ENCODE assay signal across 9 cellular contexts in genomic region chr9:33815781-33816180, GRCh38. TPM values are rescaled to one million over a fixed set of nuclear protein-coding genes. Genes with fewer than 3 reads are reported as not detected.
DNase-seq lines count a peak whose midpoint lies in the region; ATAC-seq, FAIRE-seq and TF ChIP-seq lines count a peak whose summit lies in the region.
"Had no signal": no experiment of that assay in that cellular context is flagged by ENCODE, and none has a peak within 500 bp of the region (broad histone marks: within the 10 kb centered on the region; RNA-seq: fewer than 3 reads in every experiment).

No MANE protein-coding gene starts in this region.

- H4K20me1 ChIP-seq in SK-N-SH (ENCODE audit: insufficient read depth) (peaks cover 25% of the 10 kb centered on the region), HepG2 (ENCODE audit: insufficient read depth, low read length) (peaks cover 22% of the 10 kb centered on the region)

- TF ChIP-seq CTCF in SK-N-SH (IDR thresholded peaks at IDR 0.05) (no peak), HepG2 (CRISPR knock-in tag; IDR thresholded peaks at IDR 0.05) (no peak)

- TF ChIP-seq POLR2A in HepG2 (IDR thresholded peaks at IDR 0.05; ENCODE audit: insufficient read depth in 1 of 2, low read depth in 2 of 2, low read length in 2 of 2), result no peak

- H3K4me3 ChIP-seq in SK-N-SH (ENCODE audit: low read depth in 2 of 2, low read length in 1 of 2), result no peak overlapping the region
- H3K4me3 ChIP-seq in HepG2 (replicated peaks in 1 of 3; ENCODE audit: insufficient read depth in 1 of 3, low read depth in 2 of 3, low read length in 3 of 3), result peak overlapping the region in 2 of 3 experiments; percentile 69 to 93; a peak in 3 of 6 replicates

- peak overlapping the region; percentile 89 for H3K27ac Mint-ChIP-seq in activated T-helper 2 cell treated with anti-CD3 and anti-CD28 coated beads, Interferon-gamma antibody, Interleukin-2, Interleukin-4, amounts not matched to agents 10 μg/mL and 5 μg/mL and 100 μg/mL, durations not matched to agents 14 hours and 24 hours and 36 hours

- TF ChIP-seq EP300 in SK-N-SH (IDR thresholded peaks at IDR 0.05; ENCODE audit: borderline replicate concordance in 1 of 2, low read depth in 1 of 2, low read length in 1 of 2), result no peak
- TF ChIP-seq EP300 in HepG2 (IDR thresholded peaks at IDR 0.05; ENCODE audit: low read depth in 2 of 2, low read length in 2 of 2), result no peak
- no peak for TF ChIP-seq EP300 in HepG2 (CRISPR knock-in tag; IDR thresholded peaks at IDR 0.05; ENCODE audit: borderline replicate concordance)

- H3K9me3 ChIP-seq in SK-N-SH, result no peaks in the 10 kb centered on the region
- no peaks in the 10 kb centered on the region for H3K9me3 ChIP-seq in HepG2 (ENCODE audit: low read length)

- no peak overlapping the region for H3K4me2 ChIP-seq in SK-N-SH
- peak overlapping the region; percentile 88 for H3K4me2 ChIP-seq in HepG2 (ENCODE audit: low read depth, low read length)

- H3K27me3 Mint-ChIP-seq in activated T-helper 2 cell treated with anti-CD3 and anti-CD28 coated beads, Interferon-gamma antibody, Interleukin-2, Interleukin-4, amounts not matched to agents 10 μg/mL and 5 μg/mL and 100 μg/mL, durations not matched to agents 14 hours and 24 hours and 36 hours (ENCODE audit: low read depth), result peaks cover 2% of the 10 kb centered on the region

- H3K79me2 ChIP-seq in SK-N-SH (ENCODE audit: insufficient read depth), result peaks cover 35% of the 10 kb centered on the region
- H3K79me2 ChIP-seq in HepG2 (ENCODE audit: insufficient read depth, low read length), result peaks cover 34% of the 10 kb centered on the region

- peaks cover 37% of the 10 kb centered on the region for H3K4me1 Mint-ChIP-seq in activated T-helper 2 cell treated with anti-CD3 and anti-CD28 coated beads, Interferon-gamma antibody, Interleukin-2, Interleukin-4, amounts not matched to agents 10 μg/mL and 5 μg/mL and 100 μg/mL, durations not matched to agents 14 hours and 24 hours and 36 hours (ENCODE audit: low read depth)

- H3K9ac ChIP-seq in SK-N-SH, result no peak overlapping the region
- H3K9ac ChIP-seq in HepG2 (ENCODE audit: insufficient read depth, low read depth, low read length), result peak overlapping the region; percentile 92

- peaks cover 0 to 4% of the 10 kb centered on the region in 2 experiments for H3K36me3 ChIP-seq in SK-N-SH (replicated peaks in 1 of 2; ENCODE audit: control insufficient read depth in 1 of 2, insufficient read depth in 2 of 2, low read length in 1 of 2)
- H3K36me3 ChIP-seq in HepG2 (replicated peaks in 1 of 2; ENCODE audit: control insufficient read depth in 1 of 2, insufficient read depth in 2 of 2, low read length in 2 of 2), result no peaks in the 10 kb centered on the region

- no peak for FAIRE-seq in HepG2 (lab: Jason Lieb, UNC)
- FAIRE-seq: A204.1 had no signal

- DNase-seq in SK-N-SH, result no peak
- DNase-seq in activated T-helper 2 cell treated with anti-CD3 and anti-CD28 coated beads, Interferon-gamma antibody, Interleukin-2, Interleukin-4, amounts not matched to agents 10 μg/mL and 5 μg/mL and 100 μg/mL, durations not matched to agents 14 hours and 24 hours and 36 hours (ENCODE audit: low spot score), result no peak
- no peak for DNase-seq in HepG2 (ENCODE audit: low spot score)
- no peak for DNase-seq in substantia nigra (lab: John Stamatoyannopoulos, UW)
- DNase-seq in stimulated activated CD4-positive, alpha-beta T cell treated with anti-CD3 and anti-CD28 coated beads, Interleukin-15, amount 100 ng/mL, for 24 hours, result no peak
- no peak for DNase-seq in G401 (ENCODE audit: low spot score)

- no peaks in the 10 kb centered on the region for H3K27me3 ChIP-seq in SK-N-SH (ENCODE audit: insufficient read depth)
- no peaks in the 10 kb centered on the region; a peak in 1 of 5 replicates for H3K27me3 ChIP-seq in HepG2 (ENCODE audit: control insufficient read depth in 1 of 2, insufficient read depth in 2 of 2, low read length in 2 of 2)

- CTCF ChIA-PET in SK-N-SH (lab: Yijun Ruan, JAX) (interaction anchor here (0.6 to 6.6 kb wide), 11 partner anchors 14 to 258 kb away, joined by 3 to 57 read pairs (median 5); no protein-coding TSS in a partner anchor), HepG2 (lab: Yijun Ruan, JAX; ENCODE audit: low intra/inter-chr PET ratio, low total read pairs) (no interaction called here)

- 93% methylated on average over 7 of the region's 7 CpGs for WGBS in SK-N-SH (ENCODE audit: low lambda C conversion rate)
- 78% methylated on average over 7 of the region's 7 CpGs for WGBS in HepG2 (ENCODE audit: low lambda C conversion rate)

- H3K27ac ChIP-seq in SK-N-SH (ENCODE audit: low read depth in 2 of 2, low read length in 1 of 2), result peak overlapping the region; percentile 82 to 91; a peak in 2 of 4 replicates
- H3K27ac ChIP-seq in HepG2 (ENCODE audit: extremely low read length, insufficient read depth, low read length), result peak overlapping the region; percentile 93
- H3K27ac ChIP-seq in substantia nigra (ENCODE audit: low read depth, low read length, poor library complexity, severe bottlenecking), result peak overlapping the region; percentile 99

- ATAC-seq in SK-N-SH treated with all-trans-retinoic acid at 6 μM for 48 hours (no peak), HepG2 (no peak), HG03039 (IDR thresholded peaks at IDR 0.05; ENCODE audit: unreplicated experiment) (no peak)

- peak overlapping the region; percentile 81 for H3K4me3 Mint-ChIP-seq in activated T-helper 2 cell treated with anti-CD3 and anti-CD28 coated beads, Interferon-gamma antibody, Interleukin-2, Interleukin-4, amounts not matched to agents 10 μg/mL and 5 μg/mL and 100 μg/mL, durations not matched to agents 14 hours and 24 hours and 36 hours (ENCODE audit: low read depth)

- no peak overlapping the region for H2AFZ ChIP-seq in SK-N-SH (ENCODE audit: low read depth)
- no peak overlapping the region for H2AFZ ChIP-seq in HepG2 (ENCODE audit: low read length)

- POLR2A ChIA-PET in SK-N-SH (lab: Yijun Ruan, JAX) (no interaction called here), HepG2 (lab: Yijun Ruan, JAX) (interaction anchor here (0.6 to 1.5 kb wide), 4 partner anchors 8 to 618 kb away, joined by 3 to 4 read pairs (median 4); no protein-coding TSS in a partner anchor)

- TF ChIP-seq RAD21 in SK-N-SH (IDR thresholded peaks at IDR 0.05; ENCODE audit: low read length) (no peak), HepG2 (CRISPR knock-in tag; IDR thresholded peaks at IDR 0.05) (no peak)

- in situ Hi-C loops in HepG2 (cut with HindIII; ENCODE audit: extremely low pct_ligation_motif_present, low pct_unique_long_range_greater_than_20kb), result loop anchor here (5.0 kb wide), 1 partner anchor 37 kb away; no protein-coding TSS in a partner anchor
- in situ Hi-C loops in G401 (cut with HindIII; ENCODE audit: low sequenced_read_pairs), result no loop called here

- H3K9me3 Mint-ChIP-seq in activated T-helper 2 cell treated with anti-CD3 and anti-CD28 coated beads, Interferon-gamma antibody, Interleukin-2, Interleukin-4, amounts not matched to agents 10 μg/mL and 5 μg/mL and 100 μg/mL, durations not matched to agents 14 hours and 24 hours and 36 hours, result no peaks in the 10 kb centered on the region

- intact Hi-C loops in activated T-helper 2 cell treated with anti-CD3 and anti-CD28 coated beads, Interferon-gamma antibody, Interleukin-2, Interleukin-4, amounts not matched to agents 10 μg/mL and 5 μg/mL and 100 μg/mL, durations not matched to agents 14 hours and 24 hours and 36 hours (cut with micrococcal nuclease), result loop anchor here (1.0 kb wide), 1 partner anchor 234 kb away; no protein-coding TSS in a partner anchor
- intact Hi-C loops in HepG2 (cut with micrococcal nuclease; ENCODE audit: unreplicated experiment), result no loop called here

- H3K36me3 Mint-ChIP-seq in activated T-helper 2 cell treated with anti-CD3 and anti-CD28 coated beads, Interferon-gamma antibody, Interleukin-2, Interleukin-4, amounts not matched to agents 10 μg/mL and 5 μg/mL and 100 μg/mL, durations not matched to agents 14 hours and 24 hours and 36 hours (ENCODE audit: low read depth), result peaks cover 16% of the 10 kb centered on the region

- H3F3A ChIP-seq in SK-N-SH (replicated peaks; ENCODE audit: insufficient read depth), result peaks cover 36% of the 10 kb centered on the region

- H3K4me1 ChIP-seq in SK-N-SH (ENCODE audit: control insufficient read depth in 1 of 2, insufficient read depth in 2 of 2, low read depth in 1 of 2, low read length in 1 of 2), result peaks cover 7 to 16% of the 10 kb centered on the region in 2 experiments; a peak in 3 of 4 replicates
- H3K4me1 ChIP-seq in HepG2 (ENCODE audit: insufficient read depth, low read length), result peaks cover 50% of the 10 kb centered on the region

- no peaks in the 10 kb centered on the region for H3K9me2 ChIP-seq in SK-N-SH

- no TSS peak for BruUV-seq in HepG2 (replicated peaks; lab: Mats Ljungman, UMichigan)

RNA-seq across cellular contexts. Expression of gene UBE2R2, which starts 1.2 kb away (rescaled TPM):
- polyA plus RNA-seq in SK-N-SH (2012; rRNA removed) (16.4 and 19.7 TPM in 2 replicates), HepG2 (2011; rRNA removed) (17.2 and 20.9 TPM in 2 replicates)
- 28.0 and 32.2 TPM in 2 replicates for polyA plus RNA-seq in SK-N-SH (2012; cell fraction: cytosol; rRNA removed)
- polyA plus RNA-seq in SK-N-SH (2012; cell fraction: nucleus; rRNA removed), result 12.2 and 18.0 TPM in 2 replicates
- total RNA-seq in activated T-helper 2 cell treated with anti-CD3 and anti-CD28 coated beads, Interferon-gamma antibody, Interleukin-2, Interleukin-4, amounts not matched to agents 10 μg/mL and 5 μg/mL and 100 μg/mL, durations not matched to agents 14 hours and 24 hours and 36 hours, result 43.1 and 44.1 TPM in 2 replicates
- total RNA-seq in HepG2 (2016; rRNA removed; fragmentation: Illumina TruSeq; extraction: Trizol), result 14.8 and 19.5 TPM in 2 replicates
- total RNA-seq in HepG2 (2016; cell fraction: cytosol; rRNA removed; fragmentation: Illumina TruSeq; extraction: Trizol; ENCODE audit: low read depth), result 8.2 and 8.4 TPM in 2 replicates
- 14.3 and 18.8 TPM in 2 replicates for total RNA-seq in HepG2 (2016; cell fraction: insoluble cytoplasmic fraction; rRNA removed; fragmentation: Illumina TruSeq; extraction: Trizol)
- 23.3 and 24.0 TPM in 2 replicates for total RNA-seq in HepG2 (2016; cell fraction: membrane; rRNA removed; fragmentation: Illumina TruSeq; extraction: Trizol)
- 14.3 and 16.5 TPM in 2 replicates for total RNA-seq in HepG2 (2016; cell fraction: nucleus; rRNA removed; fragmentation: Illumina TruSeq; extraction: Trizol)
- 13.0 and 19.2 TPM in 2 replicates for polyA plus RNA-seq in HepG2 (2011; cell fraction: cytosol; rRNA removed)
- polyA plus RNA-seq in HepG2 (2011; cell fraction: nucleus; rRNA removed), result 9.8 and 12.5 TPM in 2 replicates
- polyA plus RNA-seq in HepG2 (2012), result 38.4 and 43.1 TPM in 2 replicates
- polyA plus RNA-seq in HepG2 (2016; cell fraction: cytosol; fragmentation: Illumina TruSeq; extraction: Trizol; ENCODE audit: low read depth), result 13.9 and 16.1 TPM in 2 replicates
- polyA plus RNA-seq in HepG2 (2016; cell fraction: insoluble cytoplasmic fraction; fragmentation: Illumina TruSeq; extraction: Trizol; ENCODE audit: low read depth), result 31.1 and 35.9 TPM in 2 replicates
- 27.4 and 28.5 TPM in 2 replicates for polyA plus RNA-seq in HepG2 (2016; cell fraction: membrane; fragmentation: Illumina TruSeq; extraction: Trizol; ENCODE audit: low read depth)
- 23.2 and 25.6 TPM in 2 replicates for polyA plus RNA-seq in HepG2 (2016; cell fraction: nucleus; fragmentation: Illumina TruSeq; extraction: Trizol; ENCODE audit: insufficient read depth, low read depth)
- 14.9 and 19.7 TPM in 2 replicates for polyA minus RNA-seq in HepG2 (2011; rRNA and poly(A)+ RNA removed; ENCODE audit: low replicate concordance)
- 23.7 and 26.6 TPM in 2 replicates for polyA minus RNA-seq in HepG2 (2011; cell fraction: cytosol; rRNA and poly(A)+ RNA removed)
- 27.5 and 27.8 TPM in 2 replicates for polyA minus RNA-seq in HepG2 (2011; cell fraction: nucleus; rRNA and poly(A)+ RNA removed)
- 25.0 and 35.5 TPM in 2 replicates for total RNA-seq in G401 (2014; rRNA removed; shearing (Covaris generic))

RNA-seq across cellular contexts. Expression of gene PRSS3, which starts 20.4 kb away (rescaled TPM):
- 2.5 and 4.7 TPM in 2 replicates for polyA plus RNA-seq in SK-N-SH (2012; rRNA removed)
- polyA plus RNA-seq in SK-N-SH (2012; cell fraction: cytosol; rRNA removed), result 3.6 and 5.6 TPM in 2 replicates
- 1.2 and 2.3 TPM in 2 replicates for polyA plus RNA-seq in SK-N-SH (2012; cell fraction: nucleus; rRNA removed)
- not detected in 2 replicates for total RNA-seq in activated T-helper 2 cell treated with anti-CD3 and anti-CD28 coated beads, Interferon-gamma antibody, Interleukin-2, Interleukin-4, amounts not matched to agents 10 μg/mL and 5 μg/mL and 100 μg/mL, durations not matched to agents 14 hours and 24 hours and 36 hours
- total RNA-seq in HepG2 (2016; rRNA removed; fragmentation: Illumina TruSeq; extraction: Trizol), result not detected in 2 replicates
- not detected in 2 replicates for total RNA-seq in HepG2 (2016; cell fraction: cytosol; rRNA removed; fragmentation: Illumina TruSeq; extraction: Trizol; ENCODE audit: low read depth)
- total RNA-seq in HepG2 (2016; cell fraction: insoluble cytoplasmic fraction; rRNA removed; fragmentation: Illumina TruSeq; extraction: Trizol), result not detected in 2 replicates
- not detected in 2 replicates for total RNA-seq in HepG2 (2016; cell fraction: membrane; rRNA removed; fragmentation: Illumina TruSeq; extraction: Trizol)
- total RNA-seq in HepG2 (2016; cell fraction: nucleus; rRNA removed; fragmentation: Illumina TruSeq; extraction: Trizol), result not detected in 2 replicates
- polyA plus RNA-seq in HepG2 (2011; rRNA removed), result not detected in 2 replicates
- not detected in 2 replicates for polyA plus RNA-seq in HepG2 (2011; cell fraction: cytosol; rRNA removed)
- not detected in 2 replicates for polyA plus RNA-seq in HepG2 (2011; cell fraction: nucleus; rRNA removed)
- not detected in 2 replicates for polyA plus RNA-seq in HepG2 (2012)
- not detected in 2 replicates for polyA plus RNA-seq in HepG2 (2016; cell fraction: cytosol; fragmentation: Illumina TruSeq; extraction: Trizol; ENCODE audit: low read depth)
- not detected in 2 replicates for polyA plus RNA-seq in HepG2 (2016; cell fraction: insoluble cytoplasmic fraction; fragmentation: Illumina TruSeq; extraction: Trizol; ENCODE audit: low read depth)
- polyA plus RNA-seq in HepG2 (2016; cell fraction: membrane; fragmentation: Illumina TruSeq; extraction: Trizol; ENCODE audit: low read depth), result not detected in 2 replicates
- polyA plus RNA-seq in HepG2 (2016; cell fraction: nucleus; fragmentation: Illumina TruSeq; extraction: Trizol; ENCODE audit: insufficient read depth, low read depth), result not detected in 2 replicates
- not detected in 2 replicates for polyA minus RNA-seq in HepG2 (2011; rRNA and poly(A)+ RNA removed; ENCODE audit: low replicate concordance)
- not detected in 2 replicates for polyA minus RNA-seq in HepG2 (2011; cell fraction: cytosol; rRNA and poly(A)+ RNA removed)
- polyA minus RNA-seq in HepG2 (2011; cell fraction: nucleus; rRNA and poly(A)+ RNA removed), result not detected in 2 replicates
- total RNA-seq in G401 (2014; rRNA removed; shearing (Covaris generic)), result not detected in 2 replicates

Comparison
In these comparisons a context has a peak if more than half of its experiments do, and no peak if none do; other contexts are left out.
1. H3K4me3 ChIP-seq: peak in HepG2 (2 of 3); none in SK-N-SH (0 of 2).
2. Peak in every context shown above with its lines, with median percentiles within 50 percentile points of each other: H3K27ac ChIP-seq.